13 cellular contexts compared by ENCODE assay signal in the genomic region with DNA sequence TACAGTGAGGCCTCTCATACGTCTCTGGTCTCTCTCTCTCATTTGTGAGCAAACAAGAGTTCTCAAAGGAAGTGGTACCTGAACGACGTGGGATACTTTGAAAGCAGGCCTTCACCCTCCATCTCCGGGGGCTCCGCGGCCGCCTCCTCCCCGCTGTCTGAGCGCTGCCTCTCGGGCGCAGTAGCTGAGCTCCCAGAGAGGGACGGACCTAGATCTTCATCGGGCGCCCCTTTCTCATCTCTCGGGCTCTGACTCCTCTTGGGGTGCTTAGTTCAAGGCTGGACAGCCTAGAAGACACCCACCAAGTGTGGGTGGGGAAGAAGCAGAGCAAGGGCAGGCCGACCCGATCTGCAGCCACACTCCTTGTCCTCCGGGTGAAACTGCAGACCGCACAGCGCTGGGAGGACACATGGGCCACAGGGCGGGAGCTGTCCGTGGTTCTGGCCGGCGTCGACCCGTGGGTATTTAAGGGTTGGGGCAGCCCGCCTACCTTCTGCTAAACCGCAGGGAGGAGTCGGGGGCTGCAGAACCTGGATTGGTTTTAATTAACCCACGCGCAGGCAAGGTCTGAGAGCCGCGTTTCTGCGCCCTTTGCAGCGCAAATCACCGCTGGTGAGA.
A peak's percentile ranks its signal among the peaks of the same experiment; 100 is the strongest.
DNase-seq lines count a peak whose midpoint lies in the region; ATAC-seq and TF ChIP-seq lines count a peak whose summit lies in the region.
"Had no signal": no experiment of that assay in that cellular context is flagged by ENCODE, and none has a peak within 500 bp of the region (broad histone marks: within the 10 kb centered on the region; RNA-seq: fewer than 3 reads in every experiment).

No MANE protein-coding gene starts in this region.

- H3K9me3 Mint-ChIP-seq in Caco-2 (ENCODE audit: unreplicated experiment), result no peaks in the 10 kb centered on the region

- no peak overlapping the region for H3K4me3 Mint-ChIP-seq in Caco-2 (ENCODE audit: unreplicated experiment)

- intact Hi-C loops in Caco-2 (cut with micrococcal nuclease; ENCODE audit: unreplicated experiment), result no loop called here

- no peak for ATAC-seq in HG03039 (IDR thresholded peaks at IDR 0.05; ENCODE audit: unreplicated experiment)
- ATAC-seq in GM19328 (IDR thresholded peaks at IDR 0.05; ENCODE audit: unreplicated experiment), result no peak

- no peaks in the 10 kb centered on the region for H3K36me3 ChIP-seq in Caco-2 (ENCODE audit: control insufficient read depth, insufficient read depth, low read length)
- H3K36me3 ChIP-seq: HAP-1, vagina had no signal

- CTCF ChIA-PET in Caco-2 (lab: Charles Lee), result no interaction called here

- DNase-seq in Caco-2, result peak; percentile 60 to 69
- DNase-seq in M059J (ENCODE audit: low read depth), result peak; percentile 23
- peak; percentile 92 for DNase-seq in ecto neural progenitor cell (ENCODE audit: low spot score)
- peak; percentile 41 to 51 for DNase-seq in lung microvascular endothelial cell (ENCODE audit: low read depth in 2 of 2)
- no peak for DNase-seq in SKM-1 treated with dmso at 0.1 percent for 144 hours (lab: John Stamatoyannopoulos, UW; ENCODE audit: unreplicated experiment)
- DNase-seq in dedifferentiated amniotic fluid mesenchymal stem cell (ENCODE audit: extremely low spot score), result no peak
- DNase-seq: activated CD4-positive, CD25-positive, alpha-beta regulatory T cell treated with anti-CD3 and anti-CD28 coated beads, Interleukin-2, amount 50 U/mL, for 72 hours; NCI-H2081 treated with DMSO at 0.1 percent for 48 hours had no signal

- no peaks in the 10 kb centered on the region for H3K27me3 ChIP-seq in Caco-2 (replicated peaks; ENCODE audit: control insufficient read depth, insufficient read depth, low read length)
- H3K27me3 ChIP-seq: vagina had no signal

- no peaks in the 10 kb centered on the region for H3K4me1 Mint-ChIP-seq in Caco-2 (ENCODE audit: low read depth, unreplicated experiment)

- H3K4me3 ChIP-seq in Caco-2 (ENCODE audit: low read depth, low read length), result no peak overlapping the region
- H3K4me3 ChIP-seq: HAP-1, skin epidermis, vagina had no signal

- H3K27me3 Mint-ChIP-seq in Caco-2 (ENCODE audit: insufficient read depth, unreplicated experiment), result peaks cover 15% of the 10 kb centered on the region

- no TSS peak for BruUV-seq in Caco-2 (replicated peaks; lab: Mats Ljungman, UMichigan)

- H3K27ac Mint-ChIP-seq in Caco-2 (ENCODE audit: unreplicated experiment), result no peak overlapping the region

- no peak for TF ChIP-seq CTCF in Caco-2 (IDR thresholded peaks at IDR 0.05; ENCODE audit: insufficient read depth in 1 of 2, low read depth in 1 of 2, low read length in 1 of 2, severe bottlenecking in 1 of 2, unreplicated experiment in 1 of 2)

- no peaks in the 10 kb centered on the region for H3K36me3 Mint-ChIP-seq in Caco-2 (ENCODE audit: insufficient read depth, unreplicated experiment)

- H3K4me1 ChIP-seq in Caco-2, result no peaks in the 10 kb centered on the region
- H3K4me1 ChIP-seq: HAP-1, vagina had no signal

- POLR2A ChIA-PET in Caco-2 (lab: Charles Lee), result no interaction called here

- H3K9me3 ChIP-seq in Caco-2, result no peaks in the 10 kb centered on the region
- H3K9me3 ChIP-seq: HAP-1, vagina had no signal

Comparison
In these comparisons a context has a peak if more than half of its experiments do, and no peak if none do; other contexts are left out.
1. DNase-seq: peak in Caco-2 (2 of 2), M059J (single experiment), ecto neural progenitor cell (single experiment) and lung microvascular endothelial cell (2 of 2); none in SKM-1 treated with dmso at 0.1 percent for 144 hours (single experiment) and dedifferentiated amniotic fluid mesenchymal stem cell (single experiment).